Comparison of ENCODE assay signal across 27 cellular contexts in the genomic region with DNA sequence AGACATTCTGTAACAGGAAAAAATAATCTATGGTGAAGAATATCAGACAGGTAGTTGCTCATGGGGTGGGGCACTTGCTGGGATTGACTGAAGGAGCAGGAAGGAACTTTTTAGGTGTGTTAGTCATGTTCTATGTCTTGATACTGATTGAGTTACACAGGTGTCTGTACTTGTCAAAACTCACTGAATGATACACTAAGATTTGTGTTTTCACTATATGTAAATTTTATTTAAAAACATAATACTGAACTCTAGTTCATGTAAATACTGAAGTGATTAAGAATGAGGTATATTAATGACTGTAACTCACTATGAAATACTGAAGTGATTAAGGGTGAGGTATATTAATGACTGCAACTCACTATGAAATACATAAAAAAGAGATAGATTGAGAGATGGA. TPM values are rescaled to one million over a fixed set of nuclear protein-coding genes. Genes with fewer than 3 reads are reported as not detected.
DNase-seq lines count a peak whose midpoint lies in the region; ATAC-seq, FAIRE-seq and TF ChIP-seq lines count a peak whose summit lies in the region.
"Had no signal": no experiment of that assay in that cellular context is flagged by ENCODE, and none has a peak within 500 bp of the region (broad histone marks: within the 10 kb centered on the region; RNA-seq: fewer than 3 reads in every experiment).

No MANE protein-coding gene starts in this region.

- no peak for FAIRE-seq in HepG2 (lab: Jason Lieb, UNC)
- FAIRE-seq: A204.1, endometrium, keratinocyte had no signal

- intact Hi-C loops in activated CD4-positive, alpha-beta T cell treated with anti-CD3 and anti-CD28 coated beads, Interleukin-2, amount 10 ng/mL, durations not matched to agents 24 days and 14 days (cut with micrococcal nuclease): no loop called here
- intact Hi-C loops in HepG2 (cut with micrococcal nuclease; ENCODE audit: unreplicated experiment): no loop called here
- intact Hi-C loops in right lobe of liver (cut with DNase I): no loop called here

- H3K36me3 ChIP-seq in HepG2 (replicated peaks in 1 of 2; ENCODE audit: control insufficient read depth in 1 of 2, insufficient read depth in 2 of 2, low read length in 2 of 2): peaks cover 7 to 71% of the 10 kb centered on the region in 2 experiments
- H3K36me3 ChIP-seq in right lobe of liver: peaks cover 4 to 53% (median 26%) of the 10 kb centered on the region in 4 donors
- H3K36me3 ChIP-seq: HAP-1 had no signal

- H3K4me3 Mint-ChIP-seq in activated CD4-positive, alpha-beta T cell treated with anti-CD3 and anti-CD28 coated beads, Interleukin-2, amount 10 ng/mL, durations not matched to agents 24 days and 14 days: no peak overlapping the region
- H3K4me3 Mint-ChIP-seq: CD8-positive, alpha-beta memory T cell; IgD-negative memory B cell had no signal

- POLR2A ChIA-PET in HepG2 (lab: Yijun Ruan, JAX): no interaction called here

- peaks cover 13% of the 10 kb centered on the region for H3K79me2 ChIP-seq in HepG2 (ENCODE audit: insufficient read depth, low read length)

- no peak for DNase-seq in activated CD4-positive, alpha-beta T cell treated with anti-CD3 and anti-CD28 coated beads, Interleukin-2, amount 10 ng/mL, durations not matched to agents 24 days and 14 days
- no peak for DNase-seq in activated CD4-positive, alpha-beta T cell treated with anti-CD3 and anti-CD28 coated beads for 1 hour
- DNase-seq in HepG2 (ENCODE audit: low spot score): no peak
- DNase-seq in right lobe of liver: no peak
- peak; percentile 57 for DNase-seq in epithelial cell of prostate (ENCODE audit: low read depth, low spot score)
- DNase-seq in cortex of kidney (lab: John Stamatoyannopoulos, UW): no peak
- no peak for DNase-seq in stimulated activated CD4-positive, alpha-beta T cell treated with anti-CD3 and anti-CD28 coated beads, Interleukin-4, amount 100 ng/mL, for 1 hour
- DNase-seq: activated effector memory CD4-positive, alpha-beta T cell treated with anti-CD3 and anti-CD28 coated beads, Interleukin-2, amount 50 U/mL, for 16 hours; anterior cingulate cortex; caudate nucleus; CD8-positive, alpha-beta memory T cell; dermis blood vessel endothelial cell; DMS153; glutamatergic neuron; NCI-H2081 treated with DMSO at 0.1 percent for 48 hours; NCI-H774; SK-N-SH; stimulated activated CD8-positive, alpha-beta memory T cell treated with anti-CD3 and anti-CD28 coated beads, Interleukin-4, amount 100 ng/mL, for 48 hours; T1000; upper lobe of left lung had no signal

- H3K27me3 ChIP-seq in HepG2 (ENCODE audit: control insufficient read depth in 1 of 2, insufficient read depth in 2 of 2, low read length in 2 of 2) (no peaks in the 10 kb centered on the region), right lobe of liver (no peaks in the 10 kb centered on the region)
- H3K27me3 ChIP-seq: upper lobe of left lung had no signal

- no peak overlapping the region for H3K4me2 ChIP-seq in HepG2 (ENCODE audit: low read depth, low read length)
- H3K4me2 ChIP-seq: SK-N-SH had no signal

- TF ChIP-seq EP300 in HepG2 (IDR thresholded peaks at IDR 0.05; ENCODE audit: low read depth in 2 of 2, low read length in 2 of 2) (no peak), HepG2 (CRISPR knock-in tag; IDR thresholded peaks at IDR 0.05; ENCODE audit: borderline replicate concordance) (no peak)

- H3K4me3 ChIP-seq in HepG2 (replicated peaks in 1 of 3; ENCODE audit: insufficient read depth in 1 of 3, low read depth in 2 of 3, low read length in 3 of 3) (no peak overlapping the region), right lobe of liver (no peak overlapping the region)
- H3K4me3 ChIP-seq: HAP-1, lung, upper lobe of left lung had no signal

- no peaks in the 10 kb centered on the region for H4K20me1 ChIP-seq in HepG2 (ENCODE audit: insufficient read depth, low read length)

- TSS peak; percentile 6 for BruUV-seq in HepG2 (replicated peaks; lab: Mats Ljungman, UMichigan)

- TF ChIP-seq RAD21 in HepG2 (CRISPR knock-in tag; IDR thresholded peaks at IDR 0.05): no peak

- no peak overlapping the region for H2AFZ ChIP-seq in HepG2 (ENCODE audit: low read length)

- peaks cover 52% of the 10 kb centered on the region for H3K36me3 Mint-ChIP-seq in activated CD4-positive, alpha-beta T cell treated with anti-CD3 and anti-CD28 coated beads, Interleukin-2, amount 10 ng/mL, durations not matched to agents 24 days and 14 days (ENCODE audit: low read depth)

- in situ Hi-C loops in HepG2 (cut with HindIII; ENCODE audit: extremely low pct_ligation_motif_present, low pct_unique_long_range_greater_than_20kb): no loop called here

- no peak for ATAC-seq in HepG2
- ATAC-seq in right lobe of liver: no peak
- no peak for ATAC-seq in GM18498 (IDR thresholded peaks at IDR 0.05; ENCODE audit: unreplicated experiment)

- peaks cover 25% of the 10 kb centered on the region for H3K4me1 Mint-ChIP-seq in activated CD4-positive, alpha-beta T cell treated with anti-CD3 and anti-CD28 coated beads, Interleukin-2, amount 10 ng/mL, durations not matched to agents 24 days and 14 days
- H3K4me1 Mint-ChIP-seq: IgD-negative memory B cell had no signal

- CTCF ChIA-PET in HepG2 (lab: Yijun Ruan, JAX; ENCODE audit: low intra/inter-chr PET ratio, low total read pairs): no interaction called here

- peak overlapping the region; percentile 48 for H3K27ac Mint-ChIP-seq in activated CD4-positive, alpha-beta T cell treated with anti-CD3 and anti-CD28 coated beads, Interleukin-2, amount 10 ng/mL, durations not matched to agents 24 days and 14 days

- no peak overlapping the region for H3K9ac ChIP-seq in HepG2 (ENCODE audit: insufficient read depth, low read depth, low read length)
- H3K9ac ChIP-seq: SK-N-SH had no signal

- TF ChIP-seq POLR2A in HepG2 (IDR thresholded peaks at IDR 0.05; ENCODE audit: insufficient read depth in 1 of 2, low read depth in 2 of 2, low read length in 2 of 2): no peak
- no peak for TF ChIP-seq POLR2A in right lobe of liver (IDR thresholded peaks at IDR 0.05)

- no peak overlapping the region for H3K27ac ChIP-seq in HepG2 (ENCODE audit: extremely low read length, insufficient read depth, low read length)
- H3K27ac ChIP-seq in right lobe of liver: no peak overlapping the region
- H3K27ac ChIP-seq in epithelial cell of prostate: peak overlapping the region; percentile 58

- no peaks in the 10 kb centered on the region for H3K27me3 Mint-ChIP-seq in activated CD4-positive, alpha-beta T cell treated with anti-CD3 and anti-CD28 coated beads, Interleukin-2, amount 10 ng/mL, durations not matched to agents 24 days and 14 days
- H3K27me3 Mint-ChIP-seq: CD8-positive, alpha-beta memory T cell; IgD-negative memory B cell had no signal

- no peaks in the 10 kb centered on the region for H3K9me3 Mint-ChIP-seq in activated CD4-positive, alpha-beta T cell treated with anti-CD3 and anti-CD28 coated beads, Interleukin-2, amount 10 ng/mL, durations not matched to agents 24 days and 14 days
- H3K9me3 Mint-ChIP-seq: CD8-positive, alpha-beta memory T cell; IgD-negative memory B cell had no signal

- TF ChIP-seq CTCF in HepG2 (CRISPR knock-in tag; IDR thresholded peaks at IDR 0.05) (no peak), right lobe of liver (IDR thresholded peaks at IDR 0.05) (no peak)

- H3K9me3 ChIP-seq in HepG2 (ENCODE audit: low read length) (no peaks in the 10 kb centered on the region), right lobe of liver (no peaks in the 10 kb centered on the region)
- H3K9me3 ChIP-seq: HAP-1, SK-N-SH, upper lobe of left lung had no signal

- H3K4me1 ChIP-seq in HepG2 (ENCODE audit: insufficient read depth, low read length) (no peaks in the 10 kb centered on the region), right lobe of liver (peaks cover 0 to 9% (median 0%) of the 10 kb centered on the region in 4 donors)
- H3K4me1 ChIP-seq: HAP-1 had no signal

TF ChIP-seq in HepG2, 621 proteins besides CTCF, POLR2A, EP300 and RAD21 (continues in another document):
- TF ChIP-seq NR2F6 (IDR thresholded peaks at IDR 0.05) (no peak), NR2F6 (CRISPR knock-in tag; IDR thresholded peaks at IDR 0.05) (no peak), ZSCAN31 (CRISPR knock-in tag; IDR thresholded peaks at IDR 0.05; ENCODE audit: low read depth) (no peak), ZBTB7A (CRISPR knock-in tag; IDR thresholded peaks at IDR 0.05) (no peak), ZNF841 (CRISPR knock-in tag; IDR thresholded peaks at IDR 0.05; ENCODE audit: borderline replicate concordance) (no peak), ZSCAN21 (CRISPR knock-in tag; IDR thresholded peaks at IDR 0.05; ENCODE audit: borderline replicate concordance) (no peak), CREB1 (IDR thresholded peaks at IDR 0.05) (no peak), CREB1 (CRISPR knock-in tag; IDR thresholded peaks at IDR 0.05) (no peak), PITX1 (CRISPR knock-in tag; IDR thresholded peaks at IDR 0.05) (no peak), ZNF737 (CRISPR knock-in tag; IDR thresholded peaks at IDR 0.05; ENCODE audit: borderline replicate concordance) (no peak), ZSCAN20 (CRISPR knock-in tag; IDR thresholded peaks at IDR 0.05; ENCODE audit: borderline replicate concordance) (no peak)

RNA-seq across cellular contexts. Expression of a gene that starts 28.5 kb away (rescaled TPM):
- 65.1 and 68.2 TPM in 2 replicates for total RNA-seq in activated CD4-positive, alpha-beta T cell treated with anti-CD3 and anti-CD28 coated beads, Interleukin-2, amount 10 ng/mL, durations not matched to agents 24 days and 14 days
- 161 and 166 TPM in 2 replicates for total RNA-seq in HepG2 (2016; rRNA removed; fragmentation: Illumina TruSeq; extraction: Trizol)
- 14.7 and 15.1 TPM in 2 replicates for total RNA-seq in HepG2 (2016; cell fraction: cytosol; rRNA removed; fragmentation: Illumina TruSeq; extraction: Trizol; ENCODE audit: low read depth)
- total RNA-seq in HepG2 (2016; cell fraction: insoluble cytoplasmic fraction; rRNA removed; fragmentation: Illumina TruSeq; extraction: Trizol): 168 TPM in 2 replicates
- total RNA-seq in HepG2 (2016; cell fraction: membrane; rRNA removed; fragmentation: Illumina TruSeq; extraction: Trizol): 65.8 and 71.7 TPM in 2 replicates
- total RNA-seq in HepG2 (2016; cell fraction: nucleus; rRNA removed; fragmentation: Illumina TruSeq; extraction: Trizol): 163 and 201 TPM in 2 replicates
- 57.9 and 66.6 TPM in 2 replicates for polyA plus RNA-seq in HepG2 (2011; rRNA removed)
- 31.2 and 65.6 TPM in 2 replicates for polyA plus RNA-seq in HepG2 (2011; cell fraction: cytosol; rRNA removed)
- polyA plus RNA-seq in HepG2 (2011; cell fraction: nucleus; rRNA removed): 23.4 and 30.7 TPM in 2 replicates
- polyA plus RNA-seq in HepG2 (2012): 51.0 and 78.1 TPM in 2 replicates
- 2.0 and 2.1 TPM in 2 replicates for polyA plus RNA-seq in HepG2 (2016; cell fraction: cytosol; fragmentation: Illumina TruSeq; extraction: Trizol; ENCODE audit: low read depth)
- polyA plus RNA-seq in HepG2 (2016; cell fraction: insoluble cytoplasmic fraction; fragmentation: Illumina TruSeq; extraction: Trizol; ENCODE audit: low read depth): 43.1 and 49.7 TPM in 2 replicates
- polyA plus RNA-seq in HepG2 (2016; cell fraction: membrane; fragmentation: Illumina TruSeq; extraction: Trizol; ENCODE audit: low read depth): 9.8 and 10.4 TPM in 2 replicates
- 83.2 and 85.6 TPM in 2 replicates for polyA plus RNA-seq in HepG2 (2016; cell fraction: nucleus; fragmentation: Illumina TruSeq; extraction: Trizol; ENCODE audit: insufficient read depth, low read depth)
- polyA minus RNA-seq in HepG2 (2011; rRNA and poly(A)+ RNA removed; ENCODE audit: low replicate concordance): 72.6 and 124 TPM in 2 replicates
- polyA minus RNA-seq in HepG2 (2011; cell fraction: cytosol; rRNA and poly(A)+ RNA removed): 241 and 268 TPM in 2 replicates
- polyA minus RNA-seq in HepG2 (2011; cell fraction: nucleus; rRNA and poly(A)+ RNA removed): 145 and 264 TPM in 2 replicates
- total RNA-seq in right lobe of liver: 100 to 1,000 TPM; 150 to 341 (median 278) TPM
